6 cellular contexts compared by ENCODE assay signal in the genomic region with DNA sequence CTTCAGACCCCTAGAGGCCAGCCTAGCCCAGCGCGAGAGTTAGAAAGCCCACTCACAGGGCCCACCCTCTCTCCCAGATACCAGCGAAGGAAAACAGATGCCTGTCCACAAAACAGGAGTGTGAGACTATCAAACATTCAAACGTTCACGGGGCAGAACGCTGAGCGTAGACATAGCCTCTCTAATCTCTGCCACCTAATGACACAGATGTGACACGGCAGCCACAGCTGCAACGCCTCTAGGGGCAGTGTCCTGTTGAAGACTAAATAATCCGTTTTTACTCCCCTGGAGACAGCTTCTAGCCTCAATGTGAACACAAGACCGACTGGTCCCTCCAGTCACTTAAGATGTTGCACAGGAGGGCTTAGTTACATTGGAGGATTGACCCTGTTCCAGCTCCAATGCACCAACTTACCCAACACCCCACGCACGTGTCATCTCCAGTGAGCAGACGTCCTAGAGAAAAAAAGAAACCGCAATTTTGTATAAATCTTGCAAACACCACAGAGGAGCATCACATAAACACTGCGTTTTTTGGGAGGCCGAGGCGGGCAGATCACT. TPM values are rescaled to one million over a fixed set of nuclear protein-coding genes. Genes with fewer than 3 reads are reported as not detected.
A peak's percentile ranks its signal among the peaks of the same experiment; 100 is the strongest.
DNase-seq lines count a peak whose midpoint lies in the region; ATAC-seq and TF ChIP-seq lines count a peak whose summit lies in the region.

No MANE protein-coding gene starts in this region.

- intact Hi-C loops in left lung (cut with DNase I): no loop called here

- H3K4me1 ChIP-seq in left lung: peaks cover 19 to 69% of the 10 kb centered on the region in 2 donors

- ATAC-seq in left lung (peak; percentile 32), HG02588 (IDR thresholded peaks at IDR 0.05; ENCODE audit: unreplicated experiment) (no peak)

- TF ChIP-seq CTCF in left lung (IDR thresholded peaks at IDR 0.05): peak in 1 of 2 donors; percentile 27

- H3K4me3 ChIP-seq in left lung: peak overlapping the region; percentile 83 to 91

- peak; percentile 69 for DNase-seq in activated CD8-positive, alpha-beta memory T cell treated with anti-CD3 and anti-CD28 coated beads for 24 hours
- no peak for DNase-seq in activated CD8-positive, alpha-beta memory T cell treated with anti-CD3 and anti-CD28 coated beads, Interleukin-2, amount 50 U/mL, for 4 hours
- peak; percentile 56 to 67 for DNase-seq in activated T-cell treated with anti-CD3 and anti-CD28 coated beads, Interleukin-2, amount 50 U/mL, for 48 hours
- DNase-seq in left lung (no peak), Ammon's horn (ENCODE audit: low spot score) (no peak)

- H3K36me3 ChIP-seq in left lung: peaks cover 0 to 51% of the 10 kb centered on the region in 2 donors

- no peaks in the 10 kb centered on the region for H3K9me3 ChIP-seq in left lung

- peaks cover 0 to 8% of the 10 kb centered on the region in 2 donors for H3K27me3 ChIP-seq in left lung

- H3K27ac ChIP-seq in left lung: peak overlapping the region in 1 of 2 donors; percentile 26

RNA-seq across cellular contexts. Expression of gene DIPK1B, which starts 14.3 kb away (rescaled TPM):
- 10 to 100 TPM; 12.6 to 12.7 TPM for total RNA-seq in left lung

RNA-seq across cellular contexts. Expression of gene LCN10, which starts 16.0 kb away (rescaled TPM):
- 10 to 100 TPM in 1 of 2 donors, under 1 TPM in 1; 0.32 to 10.0 TPM for total RNA-seq in left lung

RNA-seq across cellular contexts. Expression of gene LCN6, which starts 21.6 kb away (rescaled TPM):
- total RNA-seq in left lung: 10 to 100 TPM in 1 of 2 donors, under 1 TPM in 1; 0.38 to 18.9 TPM

RNA-seq across cellular contexts. Expression of gene LCN8, which starts 31.3 kb away (rescaled TPM):
- not detected for total RNA-seq in left lung

RNA-seq across cellular contexts. Expression of gene LCN15, which starts 37.6 kb away (rescaled TPM):
- not detected for total RNA-seq in left lung

Comparison
In these comparisons a context has a peak if more than half of its experiments do, and no peak if none do; other contexts are left out.
1. DNase-seq: peak in activated CD8-positive, alpha-beta memory T cell treated with anti-CD3 and anti-CD28 coated beads for 24 hours (single experiment) and activated T-cell treated with anti-CD3 and anti-CD28 coated beads, Interleukin-2, amount 50 U/mL, for 48 hours (2 of 2); none in activated CD8-positive, alpha-beta memory T cell treated with anti-CD3 and anti-CD28 coated beads, Interleukin-2, amount 50 U/mL, for 4 hours (single experiment), left lung (0 of 2) and Ammon's horn (single experiment).